Comparison of ENCODE assay signal across 1 cellular context in the genomic region with DNA sequence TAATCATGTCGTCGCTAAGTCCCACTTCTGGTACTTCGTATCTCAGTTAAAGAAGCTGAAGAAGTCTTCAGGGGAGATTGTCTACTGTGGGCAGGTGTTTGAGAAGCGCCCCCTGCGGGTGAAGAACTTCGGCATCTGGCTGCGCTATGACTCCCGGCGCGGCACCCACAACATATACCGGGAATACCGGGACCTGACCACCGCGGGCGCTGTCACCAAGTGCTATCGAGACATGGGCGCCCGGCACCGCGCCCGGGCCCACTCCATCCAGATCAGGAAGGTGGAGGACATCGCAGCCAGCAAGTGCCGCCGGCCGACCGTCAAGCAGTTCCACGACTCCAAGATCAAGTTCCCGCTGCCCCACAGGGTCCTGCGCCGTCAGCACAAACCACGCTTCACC.
TF ChIP-seq lines count a peak whose summit lies in the region.

No MANE protein-coding gene starts in this region.

TF ChIP-seq in HCT116, 20 proteins besides CTCF, POLR2A, EP300 and RAD21 (continued from another document):
- TF ChIP-seq SIN3A (IDR thresholded peaks at IDR 0.05; ENCODE audit: low read depth) = no peak
